12 cellular contexts compared by ENCODE assay signal in genomic region chr4:140018931-140019618, GRCh38.
DNase-seq lines count a peak whose midpoint lies in the region; TF ChIP-seq lines count a peak whose summit lies in the region.
"Had no signal": no experiment of that assay in that cellular context is flagged by ENCODE, and none has a peak within 500 bp of the region (broad histone marks: within the 10 kb centered on the region; RNA-seq: fewer than 3 reads in every experiment).

No MANE protein-coding gene starts in this region.

- H3K27me3 ChIP-seq in muscle layer of duodenum (ENCODE audit: low read depth, low read length) = no peaks in the 10 kb centered on the region
- no peaks in the 10 kb centered on the region for H3K27me3 ChIP-seq in thyroid gland
- no peaks in the 10 kb centered on the region for H3K27me3 ChIP-seq in HAP-1 (ENCODE audit: low read depth)

- H3K36me3 ChIP-seq in muscle layer of duodenum (ENCODE audit: control insufficient read depth in 1 of 2, insufficient read depth in 2 of 2, low read length in 2 of 2) (no peaks in the 10 kb centered on the region), thyroid gland (no peaks in the 10 kb centered on the region), HAP-1 (replicated peaks) (no peaks in the 10 kb centered on the region)

- H3K4me1 ChIP-seq in muscle layer of duodenum (ENCODE audit: control insufficient read depth in 1 of 2, insufficient read depth in 2 of 2, low read length in 2 of 2) (peaks cover 8 to 17% of the 10 kb centered on the region in 2 donors), thyroid gland (peaks cover 25% of the 10 kb centered on the region in 2 donors), HAP-1 (peaks cover 4% of the 10 kb centered on the region; the same call in 1 of the 2 replicates)

- TF ChIP-seq POLR2A in thyroid gland (IDR thresholded peaks at IDR 0.05) = no peak

- TF ChIP-seq CTCF in VCaP (conservative IDR thresholded peaks at IDR 0.05) (no peak), thyroid gland (IDR thresholded peaks at IDR 0.05) (no peak)

- in situ Hi-C loops in HAP-1 (cut with MboI; ENCODE audit: low sequenced_read_pairs) = loop anchor here (10.0 to 25.0 kb wide), 2 partner anchors 136 to 343 kb away; partner anchors contain the start of genes MAML3 and SCOC
- in situ Hi-C loops in ACHN (cut with HindIII; ENCODE audit: low pct_ligation_motif_present, low pct_unique_long_range_greater_than_20kb, low sequenced_read_pairs) = no loop called here

- 72 to 73% methylated on average over 3 of the region's 3 CpGs for WGBS in thyroid gland, 2 donors

- H3K27ac ChIP-seq in VCaP (peak overlapping the region; percentile 98), muscle layer of duodenum (ENCODE audit: low read length) (peak overlapping the region; percentile 81), thyroid gland (peak overlapping the region in 1 of 3 donors; percentile 25)

- no peak overlapping the region for H3K4me3 ChIP-seq in muscle layer of duodenum (ENCODE audit: low read depth in 1 of 2, low read length in 2 of 2)
- no peak overlapping the region for H3K4me3 ChIP-seq in thyroid gland (replicated peaks in 1 of 3)
- H3K4me3 ChIP-seq in HAP-1 = no peak overlapping the region

- intact Hi-C loops in thyroid gland (cut with DNase I) = no loop called here

- H3K9me3 ChIP-seq in muscle layer of duodenum (ENCODE audit: control insufficient read depth in 1 of 2, low read length in 2 of 2) (peaks cover 0 to 4% of the 10 kb centered on the region in 2 donors), thyroid gland (no peaks in the 10 kb centered on the region), HAP-1 (no peaks in the 10 kb centered on the region)

- peak; percentile 38 for DNase-seq in DMS 273 (lab: John Stamatoyannopoulos, UW; ENCODE audit: unreplicated experiment)
- DNase-seq in MV-4-11 (lab: John Stamatoyannopoulos, UW) = peak; percentile 70
- no peak for DNase-seq in Kasumi-1 (lab: John Stamatoyannopoulos, UW)
- no peak for DNase-seq in thyroid gland
- DNase-seq in HAP-1 (ENCODE audit: low spot score in 2 of 2) = no peak
- no peak for DNase-seq in ACHN
- DNase-seq: amniotic stem cell; occipital lobe; stimulated activated CD4-positive, alpha-beta T cell treated with anti-CD3 and anti-CD28 coated beads, Interleukin-4, amount 100 ng/mL, for 24 hours; T-helper 2 cell had no signal

Comparison
In these comparisons a context has a peak if more than half of its experiments do, and no peak if none do; other contexts are left out.
1. DNase-seq: peak in DMS 273 (single experiment) and MV-4-11 (single experiment); none in Kasumi-1 (0 of 2), thyroid gland (0 of 2), HAP-1 (0 of 2) and ACHN (single experiment).